39 cellular contexts compared by ENCODE assay signal in genomic region chr22:28217277-28217676, GRCh38.
"Had no signal": no experiment of that assay in that cellular context is flagged by ENCODE, and none has a peak within 500 bp of the region (broad histone marks: within the 10 kb centered on the region; RNA-seq: fewer than 3 reads in every experiment).

No MANE protein-coding gene starts in this region.

- H3K27ac Mint-ChIP-seq: activated naive CD4-positive, alpha-beta T cell treated with anti-CD3 and anti-CD28 coated beads for 36 hours; activated naive CD4-positive, alpha-beta T cell treated with anti-CD3 and anti-CD28 coated beads, Interleukin-2, amount 10 ng/mL, durations not matched to agents 7 days and 5 days; activated naive CD4-positive, alpha-beta T cell treated with anti-CD3 and anti-CD28 coated beads, Interleukin-2, amount 50 U/mL, for 24 hours; activated naive CD4-positive, alpha-beta T cell treated with anti-CD3 and anti-CD28 coated beads, Interleukin-2, amount 50 U/mL, for 72 hours; activated naive CD8-positive, alpha-beta T cell; activated naive CD8-positive, alpha-beta T cell treated with anti-CD3 and anti-CD28 coated beads for 36 hours; activated naive CD8-positive, alpha-beta T cell treated with anti-CD3 and anti-CD28 coated beads, Interleukin-2, amount 10 ng/mL, durations not matched to agents 7 days and 5 days; activated naive CD8-positive, alpha-beta T cell treated with anti-CD3 and anti-CD28 coated beads, Interleukin-2, amount 50 U/mL, for 24 hours; activated T-cell treated with anti-CD3 and anti-CD28 coated beads, Interleukin-2, amount 50 U/mL, for 24 hours; activated T-cell treated with anti-CD3 and anti-CD28 coated beads, Interleukin-2, amount 50 U/mL, for 72 hours; activated T-helper 1 cell treated with anti-CD3 and anti-CD28 coated beads, Interleukin-12 subunit alpha, Interleukin-12 subunit beta, Interleukin-2, Interleukin-4 antibody, amounts not matched to agents 30 ng/mL and 10 ng/mL and 1 ng/mL, durations not matched to agents 14 hours and 24 hours and 36 hours; activated T-helper 17 cell treated with anti-CD3 and anti-CD28 coated beads, Interleukin-2, amount 50 U/mL, for 72 hours; activated T-helper 2 cell treated with anti-CD3 and anti-CD28 coated beads, Interferon-gamma antibody, Interleukin-2, Interleukin-4, amounts not matched to agents 10 μg/mL and 5 μg/mL and 100 μg/mL, durations not matched to agents 14 hours and 24 hours and 36 hours had no signal

- H3K4me3 ChIP-seq: adrenal gland, ascending aorta, body of pancreas, breast epithelium, cardiac muscle cell had no signal

- DNase-seq: activated effector memory CD4-positive, alpha-beta T cell treated with anti-CD3 and anti-CD28 coated beads, Interleukin-2, amount 50 U/mL, for 16 hours; activated effector memory CD4-positive, alpha-beta T cell treated with Interleukin-2 at 50 U/mL for 16 hours; activated gamma-delta T cell; activated gamma-delta T cell treated with Interleukin-2 at 50 U/mL for 16 hours; activated naive CD4-positive, alpha-beta T cell; activated naive CD4-positive, alpha-beta T cell treated with anti-CD3 and anti-CD28 coated beads for 36 hours; activated naive CD4-positive, alpha-beta T cell treated with anti-CD3 and anti-CD28 coated beads, Interleukin-2, amount 10 ng/mL, durations not matched to agents 7 days and 5 days; activated naive CD4-positive, alpha-beta T cell treated with anti-CD3 and anti-CD28 coated beads, Interleukin-2, amount 50 U/mL, for 16 hours; activated naive CD4-positive, alpha-beta T cell treated with Interleukin-2 at 50 U/mL for 16 hours; activated naive CD8-positive, alpha-beta T cell treated with anti-CD3 and anti-CD28 coated beads for 36 hours; activated naive CD8-positive, alpha-beta T cell treated with anti-CD3 and anti-CD28 coated beads, Interleukin-2, amount 10 ng/mL, durations not matched to agents 7 days and 5 days; activated naive CD8-positive, alpha-beta T cell treated with anti-CD3 and anti-CD28 coated beads, Interleukin-2, amount 50 U/mL, for 24 hours; activated T-cell treated with anti-CD3 and anti-CD28 coated beads, Interleukin-2, amount 50 U/mL, for 24 hours; activated T-cell treated with anti-CD3 and anti-CD28 coated beads, Interleukin-2, amount 50 U/mL, for 4 hours; activated T-cell treated with anti-CD3 and anti-CD28 coated beads, Interleukin-2, amount 50 U/mL, for 48 hours; activated T-cell treated with anti-CD3 and anti-CD28 coated beads, Interleukin-2, amount 50 U/mL, for 72 hours; adrenal gland; amniotic stem cell; amygdala; anterior cingulate cortex; aorta; body of pancreas; brain microvascular endothelial cell; caudate nucleus; central memory CD4-positive, alpha-beta T cell; cerebellar nuclear complex had no signal

- FAIRE-seq: astrocyte, bronchial epithelial cell had no signal

- H3K4me3 Mint-ChIP-seq: activated naive CD4-positive, alpha-beta T cell treated with anti-CD3 and anti-CD28 coated beads for 36 hours; activated naive CD4-positive, alpha-beta T cell treated with anti-CD3 and anti-CD28 coated beads, Interleukin-2, amount 10 ng/mL, durations not matched to agents 7 days and 5 days; activated naive CD4-positive, alpha-beta T cell treated with anti-CD3 and anti-CD28 coated beads, Interleukin-2, amount 50 U/mL, for 24 hours; activated naive CD8-positive, alpha-beta T cell; activated naive CD8-positive, alpha-beta T cell treated with anti-CD3 and anti-CD28 coated beads for 36 hours; activated naive CD8-positive, alpha-beta T cell treated with anti-CD3 and anti-CD28 coated beads, Interleukin-2, amount 10 ng/mL, durations not matched to agents 7 days and 5 days; activated naive CD8-positive, alpha-beta T cell treated with anti-CD3 and anti-CD28 coated beads, Interleukin-2, amount 50 U/mL, for 24 hours; activated T-cell treated with anti-CD3 and anti-CD28 coated beads, Interleukin-2, amount 50 U/mL, for 24 hours; activated T-cell treated with anti-CD3 and anti-CD28 coated beads, Interleukin-2, amount 50 U/mL, for 4 hours; activated T-cell treated with anti-CD3 and anti-CD28 coated beads, Interleukin-2, amount 50 U/mL, for 72 hours; activated T-helper 1 cell treated with anti-CD3 and anti-CD28 coated beads, Interleukin-12 subunit alpha, Interleukin-12 subunit beta, Interleukin-2, Interleukin-4 antibody, amounts not matched to agents 30 ng/mL and 10 ng/mL and 1 ng/mL, durations not matched to agents 14 hours and 24 hours and 36 hours; activated T-helper 17 cell treated with anti-CD3 and anti-CD28 coated beads, Interleukin-2, amount 50 U/mL, for 72 hours; brain; central memory CD8-positive, alpha-beta T cell had no signal

- H3K36me3 Mint-ChIP-seq: activated naive CD4-positive, alpha-beta T cell treated with anti-CD3 and anti-CD28 coated beads, Interleukin-2, amount 10 ng/mL, durations not matched to agents 7 days and 5 days; activated naive CD4-positive, alpha-beta T cell treated with anti-CD3 and anti-CD28 coated beads, Interleukin-2, amount 50 U/mL, for 24 hours; activated naive CD4-positive, alpha-beta T cell treated with anti-CD3 and anti-CD28 coated beads, Interleukin-2, amount 50 U/mL, for 72 hours; activated naive CD8-positive, alpha-beta T cell; activated naive CD8-positive, alpha-beta T cell treated with anti-CD3 and anti-CD28 coated beads for 36 hours; activated naive CD8-positive, alpha-beta T cell treated with anti-CD3 and anti-CD28 coated beads, Interleukin-2, amount 10 ng/mL, durations not matched to agents 7 days and 5 days had no signal

- H3K36me3 ChIP-seq: adrenal gland, ascending aorta, brain microvascular endothelial cell, breast epithelium, cardiac muscle cell had no signal

- H3K27me3 Mint-ChIP-seq: activated naive CD4-positive, alpha-beta T cell treated with anti-CD3 and anti-CD28 coated beads, Interleukin-2, amount 10 ng/mL, durations not matched to agents 7 days and 5 days; activated naive CD8-positive, alpha-beta T cell; activated naive CD8-positive, alpha-beta T cell treated with anti-CD3 and anti-CD28 coated beads for 36 hours; activated naive CD8-positive, alpha-beta T cell treated with anti-CD3 and anti-CD28 coated beads, Interleukin-2, amount 50 U/mL, for 24 hours; activated T-cell treated with anti-CD3 and anti-CD28 coated beads, Interleukin-2, amount 50 U/mL, for 24 hours; activated T-helper 17 cell treated with anti-CD3 and anti-CD28 coated beads, Interleukin-2, amount 50 U/mL, for 72 hours; brain had no signal

- H3K27me3 ChIP-seq: adrenal gland, ascending aorta, body of pancreas, brain microvascular endothelial cell, breast epithelium, cardiac muscle cell had no signal

- H3K27ac ChIP-seq: adrenal gland, ascending aorta, body of pancreas, brain microvascular endothelial cell, breast epithelium, cardiac muscle cell had no signal

- H3K9me3 ChIP-seq: adrenal gland, ascending aorta, body of pancreas, breast epithelium had no signal

- ATAC-seq: activated naive CD4-positive, alpha-beta T cell treated with anti-CD3 and anti-CD28 coated beads, Interleukin-2, amount 50 U/mL, for 72 hours; activated naive CD8-positive, alpha-beta T cell treated with anti-CD3 and anti-CD28 coated beads, Interleukin-2, amount 50 U/mL, for 24 hours; activated T-cell treated with anti-CD3 and anti-CD28 coated beads, Interleukin-2, amount 50 U/mL, for 4 hours; activated T-cell treated with anti-CD3 and anti-CD28 coated beads, Interleukin-2, amount 50 U/mL, for 72 hours; activated T-helper 17 cell treated with anti-CD3 and anti-CD28 coated beads, Interleukin-2, amount 50 U/mL, for 72 hours; body of pancreas had no signal

- H3K4me1 ChIP-seq: adrenal gland, ascending aorta, body of pancreas, breast epithelium had no signal

- H3K4me1 Mint-ChIP-seq: activated naive CD4-positive, alpha-beta T cell treated with anti-CD3 and anti-CD28 coated beads, Interleukin-2, amount 50 U/mL, for 24 hours; activated naive CD8-positive, alpha-beta T cell treated with anti-CD3 and anti-CD28 coated beads, Interleukin-2, amount 50 U/mL, for 24 hours; activated T-helper 17 cell treated with anti-CD3 and anti-CD28 coated beads, Interleukin-2, amount 50 U/mL, for 72 hours; central memory CD8-positive, alpha-beta T cell had no signal
